Comparison of ENCODE assay signal across 26 cellular contexts in the genomic region with DNA sequence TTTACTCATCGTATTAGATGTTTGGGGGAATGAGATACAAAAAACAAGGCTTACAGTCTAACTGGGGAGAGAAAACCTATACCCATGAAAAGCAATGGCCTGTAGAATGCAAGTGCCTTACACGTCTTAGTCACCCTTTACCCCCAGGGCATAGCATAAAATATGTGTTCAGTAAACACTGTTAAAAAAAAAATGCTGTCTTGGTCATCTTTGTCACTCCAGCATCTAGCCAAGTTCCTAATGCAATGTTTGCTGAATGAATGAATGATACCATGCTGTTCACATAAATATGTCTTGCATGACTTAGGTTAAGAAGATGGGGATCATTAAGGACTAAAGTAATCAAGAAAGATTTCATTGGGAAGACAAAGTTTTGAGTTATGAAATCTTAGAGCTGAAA. TPM values are rescaled to one million over a fixed set of nuclear protein-coding genes. Genes with fewer than 3 reads are reported as not detected.
A peak's percentile ranks its signal among the peaks of the same experiment; 100 is the strongest.
DNase-seq lines count a peak whose midpoint lies in the region; ATAC-seq and TF ChIP-seq lines count a peak whose summit lies in the region.
"Had no signal": no experiment of that assay in that cellular context is flagged by ENCODE, and none has a peak within 500 bp of the region (broad histone marks: within the 10 kb centered on the region; RNA-seq: fewer than 3 reads in every experiment).

No MANE protein-coding gene starts in this region.

- no peak overlapping the region for H3K4me3 ChIP-seq in psoas muscle
- H3K4me3 ChIP-seq: gastroesophageal sphincter, left ventricle myocardium inferior, suprapubic skin, uterus had no signal

- peak; percentile 11 for ATAC-seq in foreskin keratinocyte
- ATAC-seq in psoas muscle: no peak
- no peak for ATAC-seq in HG02973 (IDR thresholded peaks at IDR 0.05; ENCODE audit: unreplicated experiment)
- ATAC-seq: gastroesophageal sphincter; naive thymus-derived CD8-positive, alpha-beta T cell; stimulated activated effector memory CD8-positive, alpha-beta T cell treated with anti-CD3 and anti-CD28 coated beads, Interleukin-12 subunit alpha, Interleukin-12 subunit beta, amount 100 ng/mL, for 72 hours had no signal

- in situ Hi-C loops in T47D (cut with HindIII; ENCODE audit: low pct_unique_long_range_greater_than_20kb, low sequenced_read_pairs): no loop called here

- H3K27ac ChIP-seq in foreskin keratinocyte: no peak overlapping the region
- H3K27ac ChIP-seq in psoas muscle: no peak overlapping the region
- no peak overlapping the region for H3K27ac ChIP-seq in substantia nigra (ENCODE audit: low read depth, low read length, poor library complexity, severe bottlenecking)
- H3K27ac ChIP-seq: gastroesophageal sphincter, left ventricle myocardium inferior, suprapubic skin, uterus had no signal

- 87 to 95% (median 93%) methylated on average over 2 of the region's 2 CpGs for WGBS in psoas muscle, 3 donors

- intact Hi-C loops in psoas muscle (cut with DNase I): no loop called here

- peak; percentile 13 for DNase-seq in Daoy (ENCODE audit: low read depth)
- peak; percentile 78 for DNase-seq in M059J (ENCODE audit: low read depth)
- peak; percentile 43 to 97 for DNase-seq in T47D (ENCODE audit: low read depth in 1 of 2, low spot score in 1 of 2)
- DNase-seq in foreskin keratinocyte: peak in 1 of 2 donors; percentile 59
- DNase-seq in psoas muscle: no peak
- DNase-seq in substantia nigra (lab: John Stamatoyannopoulos, UW): no peak
- no peak for DNase-seq in activated CD4-positive, CD25-positive, alpha-beta regulatory T cell (lab: John Stamatoyannopoulos, UW)
- DNase-seq: activated B cell treated with CpG ODN at 0.5 μM for 24 hours; activated CD4-positive, alpha-beta T cell treated with anti-CD3 and anti-CD28 coated beads, Interleukin-2, amount 50 U/mL, for 48 hours; CD4-positive, CD25-positive, alpha-beta regulatory T cell; cerebellar nuclear complex; erythroblast; hypothalamus; KBM-7; left ventricle myocardium inferior; naive thymus-derived CD8-positive, alpha-beta T cell; NCI-H1436 treated with DMSO at 0.1 percent for 48 hours; NCI-H2107; NCI-H524 treated with DMSO at 0.1 percent for 48 hours; RPMI8226; SK-N-SH; uterus had no signal

- no peaks in the 10 kb centered on the region for H3K36me3 ChIP-seq in psoas muscle (ENCODE audit: insufficient read depth in 1 of 2, low read depth in 1 of 2)
- H3K36me3 ChIP-seq: gastroesophageal sphincter, left ventricle myocardium inferior, suprapubic skin, uterus had no signal

- no peaks in the 10 kb centered on the region for H3K9me3 ChIP-seq in psoas muscle
- H3K9me3 ChIP-seq: gastroesophageal sphincter, SK-N-SH, suprapubic skin, uterus had no signal

- H3K4me1 ChIP-seq in foreskin keratinocyte (no peaks in the 10 kb centered on the region), psoas muscle (peaks cover 4% of the 10 kb centered on the region)
- H3K4me1 ChIP-seq: uterus had no signal

- H3K27me3 ChIP-seq in foreskin keratinocyte (no peaks in the 10 kb centered on the region), psoas muscle (ENCODE audit: insufficient read depth in 3 of 3, low read length in 2 of 3) (no peaks in the 10 kb centered on the region)
- H3K27me3 ChIP-seq: gastroesophageal sphincter, suprapubic skin, uterus had no signal

- TF ChIP-seq CTCF in foreskin keratinocyte (conservative IDR thresholded peaks at IDR 0.05) (no peak), psoas muscle (IDR thresholded peaks at IDR 0.05) (no peak)

RNA-seq across cellular contexts. Expression of a gene that starts 38.5 kb away (rescaled TPM):
- total RNA-seq in Daoy (2014; rRNA removed; shearing (Covaris generic)): 16.5 and 18.1 TPM in 2 replicates
- total RNA-seq in M059J (2014; rRNA removed; shearing (Covaris generic)): 26.5 and 28.9 TPM in 2 replicates
- total RNA-seq in foreskin keratinocyte (34.4 and 36.9 TPM in 2 replicates), psoas muscle (10 to 100 TPM; 29.3 to 35.0 (median 31.9) TPM)
- polyA plus RNA-seq in foreskin keratinocyte (10.1 and 12.6 TPM in 2 replicates), psoas muscle (10 to 100 TPM; 10.8 to 28.3 (median 13.4) TPM)

Comparison
In these comparisons a context has a peak if more than half of its experiments do, and no peak if none do; other contexts are left out.
1. DNase-seq: peak in Daoy (single experiment), M059J (single experiment) and T47D (2 of 2); none in psoas muscle (0 of 2), substantia nigra (0 of 49) and activated CD4-positive, CD25-positive, alpha-beta regulatory T cell (0 of 4).